ENCODE assay signal across 8 cellular contexts in the genomic region with DNA sequence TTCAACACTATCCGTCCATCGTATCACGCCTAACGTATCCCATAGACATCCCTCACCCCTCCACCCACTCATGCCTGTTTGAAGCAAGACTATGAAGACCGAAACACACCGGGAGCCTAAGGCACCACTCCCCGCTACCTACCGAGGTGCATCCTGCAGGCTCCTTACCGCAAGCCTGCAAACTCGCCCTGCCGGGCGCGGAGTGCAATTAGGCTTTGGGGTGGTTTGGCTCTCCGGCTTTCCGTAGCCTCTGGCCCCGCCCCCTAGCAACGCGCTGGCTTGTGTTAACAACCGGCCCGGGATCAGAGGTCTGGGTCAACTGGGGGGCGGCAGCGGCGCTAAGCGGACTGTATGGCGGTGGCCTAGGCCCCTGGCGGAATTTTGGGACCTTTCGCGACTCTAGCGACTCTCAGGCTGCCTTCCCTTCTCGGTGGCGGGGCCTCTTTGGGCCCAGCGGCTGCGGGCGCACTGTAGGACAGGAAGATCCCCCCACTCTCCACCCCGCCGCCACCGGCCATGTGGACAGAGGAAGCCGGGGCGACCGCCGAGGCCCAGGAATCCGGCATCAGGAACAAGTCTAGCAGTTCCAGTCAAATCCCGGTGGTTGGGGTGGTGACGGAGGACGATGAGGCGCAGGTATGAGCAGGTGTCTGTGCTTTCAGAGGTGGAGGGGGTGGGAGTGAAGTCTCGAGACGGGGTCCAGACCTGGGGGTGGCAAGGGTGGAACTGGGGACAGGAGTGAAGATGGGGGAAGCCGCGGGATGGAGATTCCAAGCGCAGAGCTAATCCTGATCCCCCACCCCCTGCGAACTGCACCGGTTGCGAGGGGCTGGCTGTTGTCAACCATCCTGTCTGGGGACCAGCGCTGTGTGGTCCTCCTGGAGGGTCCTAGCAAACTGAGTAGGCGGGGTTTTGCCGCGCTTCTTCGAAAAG. TPM values are rescaled to one million over a fixed set of nuclear protein-coding genes. Genes with fewer than 3 reads are reported as not detected.
DNase-seq lines count a peak whose midpoint lies in the region; ATAC-seq and TF ChIP-seq lines count a peak whose summit lies in the region.

A gene with protein sequence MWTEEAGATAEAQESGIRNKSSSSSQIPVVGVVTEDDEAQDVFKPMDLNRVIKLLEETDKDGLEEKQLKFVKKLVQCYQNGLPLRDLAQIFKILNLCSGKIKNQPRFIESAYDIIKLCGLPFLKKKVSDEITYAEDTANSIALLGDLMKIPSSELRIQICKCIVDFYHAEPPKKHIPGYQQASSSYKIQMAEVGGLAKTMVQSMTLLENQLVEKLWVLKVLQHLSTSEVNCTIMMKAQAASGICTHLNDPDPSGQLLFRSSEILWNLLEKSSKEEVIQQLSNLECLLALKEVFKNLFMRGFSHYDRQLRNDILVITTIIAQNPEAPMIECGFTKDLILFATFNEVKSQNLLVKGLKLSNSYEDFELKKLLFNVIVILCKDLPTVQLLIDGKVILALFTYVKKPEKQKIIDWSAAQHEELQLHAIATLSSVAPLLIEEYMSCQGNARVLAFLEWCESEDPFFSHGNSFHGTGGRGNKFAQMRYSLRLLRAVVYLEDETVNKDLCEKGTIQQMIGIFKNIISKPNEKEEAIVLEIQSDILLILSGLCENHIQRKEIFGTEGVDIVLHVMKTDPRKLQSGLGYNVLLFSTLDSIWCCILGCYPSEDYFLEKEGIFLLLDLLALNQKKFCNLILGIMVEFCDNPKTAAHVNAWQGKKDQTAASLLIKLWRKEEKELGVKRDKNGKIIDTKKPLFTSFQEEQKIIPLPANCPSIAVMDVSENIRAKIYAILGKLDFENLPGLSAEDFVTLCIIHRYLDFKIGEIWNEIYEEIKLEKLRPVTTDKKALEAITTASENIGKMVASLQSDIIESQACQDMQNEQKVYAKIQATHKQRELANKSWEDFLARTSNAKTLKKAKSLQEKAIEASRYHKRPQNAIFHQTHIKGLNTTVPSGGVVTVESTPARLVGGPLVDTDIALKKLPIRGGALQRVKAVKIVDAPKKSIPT (plus strand): TSS at position 266 of the 933 bp plus-strand sequence. CDS start 251 bp downstream, at position 517.

- H3K9ac ChIP-seq in HUES48 (ENCODE audit: low read depth, low read length): no peak within 1 kb of the TSS; the same call in 1 of the 2 replicates

- WGBS in esophagus squamous epithelium, 2 donors: 1 to 3% methylated on average over 15 to 26 of the region's 59 CpGs

- H3K27me3 Mint-ChIP-seq in activated T-cell treated with anti-CD3 and anti-CD28 coated beads, Interleukin-2, amount 50 U/mL, for 4 hours (ENCODE audit: low read depth): peaks cover 35% of the 10 kb centered on the region

- DNase-seq in DMS114 treated with DMSO at 0.1 percent for 48 hours (lab: John Stamatoyannopoulos, UW; ENCODE audit: unreplicated experiment) (peak; percentile 64), OCI-M2 (lab: John Stamatoyannopoulos, UW; ENCODE audit: unreplicated experiment) (peak; percentile 74), esophagus squamous epithelium (lab: John Stamatoyannopoulos, UW) (peak; percentile 22), myocyte (ENCODE audit: low read depth) (peak; percentile 94)
- peak; percentile 79 for DNase-seq in activated T-cell treated with anti-CD3 and anti-CD28 coated beads, Interleukin-2, amount 50 U/mL, for 4 hours
- peak; percentile 69 to 74 for DNase-seq in stimulated activated CD8-positive, alpha-beta memory T cell treated with anti-CD3 and anti-CD28 coated beads, Interleukin-7, amount 100 ng/mL, for 1 hour (ENCODE audit: low read depth in 2 of 2)

- H3K4me3 Mint-ChIP-seq in activated T-cell treated with anti-CD3 and anti-CD28 coated beads, Interleukin-2, amount 50 U/mL, for 4 hours: peak within 1 kb of the TSS; percentile 85

- peaks cover 9% of the 10 kb centered on the region; the same call in 1 of the 2 replicates for H3K4me1 ChIP-seq in HUES48 (ENCODE audit: control insufficient read depth, insufficient read depth, low read length)
- H3K4me1 ChIP-seq in esophagus squamous epithelium: peaks cover 0 to 29% (median 5%) of the 10 kb centered on the region in 3 donors

- H3K9me3 Mint-ChIP-seq in activated T-cell treated with anti-CD3 and anti-CD28 coated beads, Interleukin-2, amount 50 U/mL, for 4 hours: no peaks in the 10 kb centered on the region

- H3K27me3 ChIP-seq in HUES48 (ENCODE audit: control insufficient read depth, insufficient read depth, low read length) (peaks cover 19% of the 10 kb centered on the region), esophagus squamous epithelium (no peaks in the 10 kb centered on the region)

- TF ChIP-seq POLR2A in esophagus squamous epithelium (IDR thresholded peaks at IDR 0.05): peak in 1 of 4 donors; percentile 39

- ATAC-seq in GM21447 (IDR thresholded peaks at IDR 0.05; ENCODE audit: unreplicated experiment): peak; percentile 91
- ATAC-seq in activated T-cell treated with anti-CD3 and anti-CD28 coated beads, Interleukin-2, amount 50 U/mL, for 4 hours: peak; percentile 93 to 96

- intact Hi-C loops in esophagus squamous epithelium (cut with DNase I): loop anchor here (10.0 kb wide), 1 partner anchor 90 kb away; a partner anchor contains a TSS

- H3K36me3 ChIP-seq in HUES48 (ENCODE audit: control insufficient read depth, insufficient read depth, low read length) (no peaks in the 10 kb centered on the region), esophagus squamous epithelium (no peaks in the 10 kb centered on the region)

- no peaks in the 10 kb centered on the region for H3K36me3 Mint-ChIP-seq in activated T-cell treated with anti-CD3 and anti-CD28 coated beads, Interleukin-2, amount 50 U/mL, for 4 hours (ENCODE audit: insufficient read depth)

- peak in 5 of 6 experiments; percentile 26 to 59 (median 45) for TF ChIP-seq CTCF in esophagus squamous epithelium (IDR thresholded peaks at IDR 0.05)

- H3K4me3 ChIP-seq in HUES48 (ENCODE audit: low read depth, low read length) (peak within 1 kb of the TSS; percentile 66), esophagus squamous epithelium (peak within 1 kb of the TSS; percentile 78 to 96 (median 82))

- peaks cover 14% of the 10 kb centered on the region for H3K4me1 Mint-ChIP-seq in activated T-cell treated with anti-CD3 and anti-CD28 coated beads, Interleukin-2, amount 50 U/mL, for 4 hours (ENCODE audit: low read depth)

- H3K27ac ChIP-seq in HUES48 (ENCODE audit: low read depth, low read length): peak within 1 kb of the TSS; percentile 44
- peak within 1 kb of the TSS; percentile 74 to 82 (median 75) for H3K27ac ChIP-seq in esophagus squamous epithelium

- H3K9me3 ChIP-seq in HUES48 (ENCODE audit: control insufficient read depth, insufficient read depth, low read length) (no peaks in the 10 kb centered on the region), esophagus squamous epithelium (no peaks in the 10 kb centered on the region)

RNA-seq across cellular contexts. Expression of the gene that starts here (rescaled TPM):
- total RNA-seq in activated T-cell treated with anti-CD3 and anti-CD28 coated beads, Interleukin-2, amount 50 U/mL, for 4 hours: under 1 TPM in 1 of 3 donors, not detected in 2; 0.20 TPM
- total RNA-seq in esophagus squamous epithelium (1 to 10 TPM; 1.8 to 9.0 (median 2.0) TPM), myocyte (2.0 and 2.5 TPM in 2 replicates)
- polyA plus RNA-seq in myocyte (2012): 2.0 TPM

Comparison
In these comparisons a context has a peak if more than half of its experiments do, and no peak if none do; other contexts are left out.
1. Peak in every context shown above with its lines: DNase-seq, ATAC-seq, H3K4me3 ChIP-seq and H3K27ac ChIP-seq.
2. Peak in DNase-seq and ATAC-seq in activated T-cell treated with anti-CD3 and anti-CD28 coated beads, Interleukin-2, amount 50 U/mL, for 4 hours; RNA of the gene not detected or under 1 TPM.
3. DNase-seq: peak in every context shown above with its lines; median percentile 94 in myocyte; 79 in activated T-cell treated with anti-CD3 and anti-CD28 coated beads, Interleukin-2, amount 50 U/mL, for 4 hours; 74 in OCI-M2; 72 in stimulated activated CD8-positive, alpha-beta memory T cell treated with anti-CD3 and anti-CD28 coated beads, Interleukin-7, amount 100 ng/mL, for 1 hour; 64 in DMS114 treated with DMSO at 0.1 percent for 48 hours; 22 in esophagus squamous epithelium.